Comparison of ENCODE assay signal across 8 cellular contexts in genomic region chr15:99249270-99249817, GRCh38. TPM values are rescaled to one million over a fixed set of nuclear protein-coding genes. Genes with fewer than 3 reads are reported as not detected.
DNase-seq lines count a peak whose midpoint lies in the region; ATAC-seq and TF ChIP-seq lines count a peak whose summit lies in the region.

A gene with protein sequence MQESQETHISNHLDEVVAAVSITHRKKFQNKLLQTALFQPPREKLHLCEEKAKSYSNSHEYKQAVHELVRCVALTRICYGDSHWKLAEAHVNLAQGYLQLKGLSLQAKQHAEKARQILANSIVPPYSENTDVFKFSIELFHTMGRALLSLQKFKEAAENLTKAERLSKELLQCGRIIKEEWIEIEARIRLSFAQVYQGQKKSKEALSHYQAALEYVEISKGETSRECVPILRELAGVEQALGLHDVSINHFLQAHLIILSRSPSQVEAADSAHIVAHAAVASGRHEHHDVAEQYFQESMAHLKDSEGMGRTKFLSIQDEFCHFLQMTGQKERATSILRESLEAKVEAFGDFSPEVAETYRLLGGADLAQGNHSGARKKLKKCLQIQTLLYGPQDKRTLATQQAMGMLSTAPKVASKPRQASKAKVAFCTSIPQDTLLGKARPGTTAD (minus strand): TSS chr15:99249581. CDS start chr15:99228712, 20,869 bp downstream.

- peak within 1 kb of the TSS; percentile 95 for H2AFZ ChIP-seq in fibroblast of lung (ENCODE audit: low read length)

- peak within 1 kb of the TSS; percentile 90 for H3K4me3 Mint-ChIP-seq in activated T-cell treated with anti-CD3 and anti-CD28 coated beads, Interleukin-2, amount 50 U/mL, for 4 hours

- no peaks in the 10 kb centered on the region for H3K9me3 Mint-ChIP-seq in activated T-cell treated with anti-CD3 and anti-CD28 coated beads, Interleukin-2, amount 50 U/mL, for 4 hours

- H3K4me2 ChIP-seq in fibroblast of lung (ENCODE audit: extremely low read depth, insufficient read depth, low read length) = peak within 1 kb of the TSS; percentile 99

- no peaks in the 10 kb centered on the region for H4K20me1 ChIP-seq in fibroblast of lung (ENCODE audit: control insufficient read depth, extremely low read depth, insufficient read depth, low read length)

- ATAC-seq in activated T-cell treated with anti-CD3 and anti-CD28 coated beads, Interleukin-2, amount 50 U/mL, for 4 hours = no peak
- ATAC-seq in GM19351 (IDR thresholded peaks at IDR 0.05; ENCODE audit: unreplicated experiment) = no peak

- TF ChIP-seq CTCF in fibroblast of lung (conservative IDR thresholded peaks at IDR 0.05 in 1 of 2, IDR thresholded peaks at IDR 0.05 in 1 of 2; ENCODE audit: low read depth in 1 of 2, low read length in 2 of 2) = no peak

- H3K27ac ChIP-seq in fibroblast of lung (ENCODE audit: insufficient read depth, low read length) = peak within 1 kb of the TSS; percentile 95

- no peaks in the 10 kb centered on the region for H3K9me3 ChIP-seq in fibroblast of lung (ENCODE audit: control insufficient read depth, insufficient read depth, low read depth, low read length)

- no peaks in the 10 kb centered on the region for H3K36me3 ChIP-seq in fibroblast of lung (ENCODE audit: control insufficient read depth, insufficient read depth, low read length)

- no peaks in the 10 kb centered on the region for H3K27me3 ChIP-seq in fibroblast of lung (ENCODE audit: control insufficient read depth, insufficient read depth, low read length)

- no peak for DNase-seq in activated T-cell treated with anti-CD3 and anti-CD28 coated beads, Interleukin-2, amount 50 U/mL, for 4 hours
- DNase-seq in activated T-cell treated with anti-CD3 and anti-CD28 coated beads, Interleukin-2, amount 50 U/mL, for 1 hour = no peak
- peak; percentile 35 for DNase-seq in T1000 (lab: John Stamatoyannopoulos, UW)
- DNase-seq in fibroblast of lung (ENCODE audit: low read depth in 2 of 2) = peak; percentile 92 to 93
- DNase-seq in myocyte (ENCODE audit: low read depth) = peak; percentile 89
- no peak for DNase-seq in NCI-H1092 treated with DMSO at 0.1 percent for 48 hours (lab: John Stamatoyannopoulos, UW)
- no peak for DNase-seq in activated CD4-positive, alpha-beta T cell treated with anti-CD3 and anti-CD28 coated beads for 48 hours

- H3K4me1 Mint-ChIP-seq in activated T-cell treated with anti-CD3 and anti-CD28 coated beads, Interleukin-2, amount 50 U/mL, for 4 hours (ENCODE audit: low read depth) = peaks cover 31% of the 10 kb centered on the region

- H3K4me1 ChIP-seq in fibroblast of lung (ENCODE audit: control insufficient read depth, extremely low read depth, insufficient read depth, low read length) = peaks cover 7% of the 10 kb centered on the region

- H3K27me3 Mint-ChIP-seq in activated T-cell treated with anti-CD3 and anti-CD28 coated beads, Interleukin-2, amount 50 U/mL, for 4 hours (ENCODE audit: low read depth) = no peaks in the 10 kb centered on the region

- peaks cover 16% of the 10 kb centered on the region for H3K79me2 ChIP-seq in fibroblast of lung (ENCODE audit: control insufficient read depth, insufficient read depth, low read length)

- H3K4me3 ChIP-seq in fibroblast of lung (replicated peaks in 1 of 4; ENCODE audit: control extremely low read depth in 1 of 4, insufficient read depth in 1 of 4, low read depth in 3 of 4, low read length in 4 of 4) = peak within 1 kb of the TSS; percentile 69 to 97 (median 90)

- H3K36me3 Mint-ChIP-seq in activated T-cell treated with anti-CD3 and anti-CD28 coated beads, Interleukin-2, amount 50 U/mL, for 4 hours (ENCODE audit: insufficient read depth) = no peaks in the 10 kb centered on the region

- peak within 1 kb of the TSS; percentile 79 for H3K9ac ChIP-seq in fibroblast of lung (ENCODE audit: insufficient read depth, low read length)

RNA-seq across cellular contexts. Expression of the gene that starts here (rescaled TPM):
- total RNA-seq in activated T-cell treated with anti-CD3 and anti-CD28 coated beads, Interleukin-2, amount 50 U/mL, for 4 hours = 1 to 10 TPM; 1.1 to 3.0 (median 1.6) TPM
- 25.7 and 30.4 TPM in 2 replicates for total RNA-seq in fibroblast of lung
- 3.5 and 4.1 TPM in 2 replicates for polyA plus RNA-seq in fibroblast of lung
- polyA plus RNA-seq in fibroblast of lung (2012) = 9.3 and 13.2 TPM in 2 replicates
- 4.9 and 16.3 TPM in 2 replicates for polyA minus RNA-seq in fibroblast of lung (ENCODE audit: low replicate concordance)
- total RNA-seq in myocyte = 27.4 and 37.3 TPM in 2 replicates
- 19.9 TPM for polyA plus RNA-seq in myocyte (2012)

Comparison
In these comparisons a context has a peak if more than half of its experiments do, and no peak if none do; other contexts are left out.
1. DNase-seq: peak in T1000 (single experiment), fibroblast of lung (2 of 2) and myocyte (single experiment); none in activated T-cell treated with anti-CD3 and anti-CD28 coated beads, Interleukin-2, amount 50 U/mL, for 4 hours (single experiment), activated T-cell treated with anti-CD3 and anti-CD28 coated beads, Interleukin-2, amount 50 U/mL, for 1 hour (single experiment), NCI-H1092 treated with DMSO at 0.1 percent for 48 hours (single experiment) and activated CD4-positive, alpha-beta T cell treated with anti-CD3 and anti-CD28 coated beads for 48 hours (single experiment).